In genomic region chr19:2887391-2887914, GRCh38 we compare ENCODE assay signal across 7 cellular contexts. TPM values are rescaled to one million over a fixed set of nuclear protein-coding genes. Genes with fewer than 3 reads are reported as not detected.
DNase-seq lines count a peak whose midpoint lies in the region; ATAC-seq, FAIRE-seq and TF ChIP-seq lines count a peak whose summit lies in the region.

No MANE protein-coding gene starts in this region.

- peak overlapping the region; percentile 66 to 96 (median 76) for H3K27ac Mint-ChIP-seq in IgD-negative memory B cell

- H3K36me3 ChIP-seq in NT2/D1 (ENCODE audit: insufficient read depth, insufficient read length, low read length) = no peaks in the 10 kb centered on the region
- H3K36me3 ChIP-seq in bronchial epithelial cell (ENCODE audit: control insufficient read depth, insufficient read depth, low read length) = no peaks in the 10 kb centered on the region
- H3K36me3 ChIP-seq in transverse colon = no peaks in the 10 kb centered on the region

- H3K27ac ChIP-seq in transverse colon = no peak overlapping the region

- H3K9me3 Mint-ChIP-seq in IgD-negative memory B cell = no peaks in the 10 kb centered on the region

- no peak for TF ChIP-seq POLR2A in transverse colon (IDR thresholded peaks at IDR 0.05)

- no peaks in the 10 kb centered on the region for H3K4me1 ChIP-seq in NT2/D1 (ENCODE audit: insufficient read depth, insufficient read length)
- peaks cover 0 to 8% (median 0%) of the 10 kb centered on the region in 4 donors for H3K4me1 ChIP-seq in transverse colon

- intact Hi-C loops in transverse colon (cut with DNase I; ENCODE audit: low total_unique reads) = no loop called here

- H3K9me3 ChIP-seq in NT2/D1 (ENCODE audit: insufficient read depth, low read length) (peaks cover 5% of the 10 kb centered on the region; the same call in 1 of the 2 replicates), transverse colon (no peaks in the 10 kb centered on the region)

- ATAC-seq in GM18861 (IDR thresholded peaks at IDR 0.05; ENCODE audit: unreplicated experiment) = no peak

- peaks cover 10 to 17% (median 11%) of the 10 kb centered on the region in 3 donors for H3K4me1 Mint-ChIP-seq in IgD-negative memory B cell

- peak; percentile 70 for DNase-seq in EL
- DNase-seq in NT2/D1 (ENCODE audit: low read depth, low spot score) = peak; percentile 49
- peak; percentile 70 for DNase-seq in bronchial epithelial cell (ENCODE audit: low read depth)
- DNase-seq in left kidney (ENCODE audit: low read depth, low spot score) = peak; percentile 88
- DNase-seq in transverse colon = no peak

- WGBS in transverse colon (ENCODE audit: low coverage in 1 of 2), 2 donors = 15 to 27% methylated on average over 5 to 9 of the region's 9 CpGs

- peaks cover 2% of the 10 kb centered on the region for H3K36me3 Mint-ChIP-seq in IgD-negative memory B cell

- no peak overlapping the region for H3K9ac ChIP-seq in NT2/D1 (ENCODE audit: insufficient read length, low read depth)

- peaks cover 2% of the 10 kb centered on the region for H3K27me3 Mint-ChIP-seq in IgD-negative memory B cell

- no peak for FAIRE-seq in bronchial epithelial cell (lab: Jason Lieb, UNC)

- no peak for TF ChIP-seq EP300 in transverse colon (IDR thresholded peaks at IDR 0.05; ENCODE audit: low read depth)

- H3K4me3 Mint-ChIP-seq in IgD-negative memory B cell = peak overlapping the region; percentile 21 to 88 (median 50)

- H3K4me3 ChIP-seq in NT2/D1 (ENCODE audit: insufficient read length, low read depth) = no peak overlapping the region
- no peak overlapping the region for H3K4me3 ChIP-seq in bronchial epithelial cell (ENCODE audit: low read depth, low read length)
- no peak overlapping the region for H3K4me3 ChIP-seq in transverse colon

- no peaks in the 10 kb centered on the region for H3K27me3 ChIP-seq in NT2/D1 (ENCODE audit: insufficient read depth, insufficient read length)
- H3K27me3 ChIP-seq in bronchial epithelial cell (ENCODE audit: control insufficient read depth, insufficient read depth, low read length) = no peaks in the 10 kb centered on the region
- no peaks in the 10 kb centered on the region for H3K27me3 ChIP-seq in transverse colon

- TF ChIP-seq CTCF in bronchial epithelial cell (IDR thresholded peaks at IDR 0.05; ENCODE audit: insufficient read depth, low read length, severe bottlenecking) (peak; percentile 55), transverse colon (IDR thresholded peaks at IDR 0.05) (peak; percentile 55 to 73 (median 68))

- in situ Hi-C loops in transverse colon (cut with MboI; ENCODE audit: low pct_ligation_motif_present in 1 of 4, low pct_unique_long_range_greater_than_20kb in 1 of 4, low sequenced_read_pairs in 3 of 4) = loop anchor here in 1 of 4 donors (25.0 kb wide), 1 partner anchor 225 kb away; no protein-coding TSS in a partner anchor

RNA-seq across cellular contexts. Expression of gene ZNF57, which starts 13.3 kb away (rescaled TPM):
- 2.9 TPM for polyA plus RNA-seq in IgD-negative memory B cell
- total RNA-seq in bronchial epithelial cell (11.1 and 11.6 TPM in 2 replicates), transverse colon (10 to 100 TPM in 3 of 4 donors, 1 to 10 TPM in 1; 1.2 to 22.1 (median 14.1) TPM)

RNA-seq across cellular contexts. Expression of gene ZNF556, which starts 20.3 kb away (rescaled TPM):
- not detected for polyA plus RNA-seq in IgD-negative memory B cell
- 2.0 and 2.4 TPM in 2 replicates for total RNA-seq in bronchial epithelial cell
- not detected for total RNA-seq in transverse colon

RNA-seq across cellular contexts. Expression of gene ZNF555, which starts 46.2 kb away (rescaled TPM):
- polyA plus RNA-seq in IgD-negative memory B cell = 6.3 TPM
- total RNA-seq in bronchial epithelial cell = 4.6 and 4.7 TPM in 2 replicates
- total RNA-seq in transverse colon = 1 to 10 TPM; 2.6 to 6.4 (median 3.9) TPM

RNA-seq across cellular contexts. Expression of gene ZNF77, which starts 57.3 kb away (rescaled TPM):
- 1.7 TPM for polyA plus RNA-seq in IgD-negative memory B cell
- total RNA-seq in bronchial epithelial cell (7.9 and 9.2 TPM in 2 replicates), transverse colon (1 to 10 TPM in 3 of 4 donors, not detected in 1; 4.2 to 9.3 (median 5.1) TPM)
